In the genomic region with DNA sequence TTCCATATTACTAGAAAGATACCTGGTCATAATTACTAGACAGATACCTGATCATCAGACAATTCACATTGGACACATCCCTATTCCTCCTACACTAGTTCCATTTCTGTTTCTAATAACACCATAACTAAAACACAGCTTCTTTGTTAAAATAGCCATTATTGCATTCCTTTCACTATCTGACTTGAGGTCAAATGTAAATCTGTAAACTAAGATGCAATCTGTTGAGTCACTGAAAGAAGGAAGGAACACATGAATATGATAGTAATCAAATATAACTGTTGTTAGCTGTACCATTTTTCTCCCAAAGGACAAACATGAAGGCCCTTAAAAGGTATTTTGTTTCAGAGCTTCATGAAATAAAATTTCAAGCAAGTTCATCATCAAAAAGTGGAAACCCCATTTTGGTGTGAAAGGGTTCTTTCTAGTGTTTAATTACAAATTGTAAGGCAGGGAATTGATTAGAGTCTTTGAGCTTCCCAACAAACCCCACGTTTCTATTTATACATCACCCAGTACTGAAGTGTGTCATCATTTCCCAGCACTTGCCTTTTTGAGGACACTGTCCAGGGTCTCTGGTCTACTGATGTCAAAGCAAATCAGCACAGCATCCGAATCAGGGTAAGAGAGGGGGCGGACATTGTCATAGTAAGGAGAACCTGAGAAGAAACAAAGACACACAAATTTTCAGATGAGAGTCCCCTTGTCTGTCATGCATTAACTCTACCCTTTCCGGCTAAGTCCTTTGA, we compare ENCODE assay signal across 15 cellular contexts. TPM values are rescaled to one million over a fixed set of nuclear protein-coding genes. Genes with fewer than 3 reads are reported as not detected.
DNase-seq lines count a peak whose midpoint lies in the region; ATAC-seq, FAIRE-seq and TF ChIP-seq lines count a peak whose summit lies in the region.
"Had no signal": no experiment of that assay in that cellular context is flagged by ENCODE, and none has a peak within 500 bp of the region (broad histone marks: within the 10 kb centered on the region; RNA-seq: fewer than 3 reads in every experiment).

No MANE protein-coding gene starts in this region.

- peaks cover 82% of the 10 kb centered on the region for H3K36me3 Mint-ChIP-seq in GM23338 (ENCODE audit: low read depth)
- H3K36me3 Mint-ChIP-seq in astrocyte (ENCODE audit: low read depth, unreplicated experiment) = peaks cover 25% of the 10 kb centered on the region

- H3K9me2 ChIP-seq in GM23338 (ENCODE audit: insufficient read depth) = no peaks in the 10 kb centered on the region

- no peak for TF ChIP-seq POLR2A in spleen (IDR thresholded peaks at IDR 0.05)
- TF ChIP-seq POLR2A in ovary (IDR thresholded peaks at IDR 0.05) = no peak
- TF ChIP-seq POLR2A in GM18505 (IDR thresholded peaks at IDR 0.05; ENCODE audit: borderline replicate concordance, extremely low read depth, insufficient read depth, insufficient read length) = no peak

- peaks cover 78% of the 10 kb centered on the region for H4K20me1 ChIP-seq in GM23338 (replicated peaks; ENCODE audit: insufficient read depth)
- peaks cover 49% of the 10 kb centered on the region for H4K20me1 ChIP-seq in astrocyte (ENCODE audit: insufficient read depth, low read length)
- H4K20me1 ChIP-seq: BLaER1 had no signal

- H3K27me3 ChIP-seq in GM23338 (ENCODE audit: insufficient read depth) = no peaks in the 10 kb centered on the region
- H3K27me3 ChIP-seq in astrocyte (ENCODE audit: insufficient read depth, low read length) = no peaks in the 10 kb centered on the region
- H3K27me3 ChIP-seq in spleen (replicated peaks in 1 of 7) = no peaks in the 10 kb centered on the region
- H3K27me3 ChIP-seq in ovary = no peaks in the 10 kb centered on the region
- H3K27me3 ChIP-seq: BLaER1 had no signal

- H3K9me3 Mint-ChIP-seq in GM23338 (no peaks in the 10 kb centered on the region), astrocyte (ENCODE audit: unreplicated experiment) (no peaks in the 10 kb centered on the region)

- peak; percentile 66 for FAIRE-seq in astrocyte (lab: Jason Lieb, UNC)
- FAIRE-seq: endometrium had no signal

- H2AFZ ChIP-seq in GM23338 (no peak overlapping the region), astrocyte (ENCODE audit: low read depth, low read length) (no peak overlapping the region)

- H3K4me1 ChIP-seq in GM23338 (ENCODE audit: insufficient read depth) (peaks cover 27% of the 10 kb centered on the region), astrocyte (ENCODE audit: insufficient read depth, low read length) (peaks cover 85% of the 10 kb centered on the region), spleen (peaks cover 0 to 30% (median 0%) of the 10 kb centered on the region in 6 donors), ovary (ENCODE audit: insufficient read depth) (no peaks in the 10 kb centered on the region)

- no peak for TF ChIP-seq CTCF in GM23338 (conservative IDR thresholded peaks at IDR 0.05; ENCODE audit: low read depth in 2 of 2)
- no peak for TF ChIP-seq CTCF in astrocyte (IDR thresholded peaks at IDR 0.05; ENCODE audit: insufficient read depth, low read depth, low read length)
- no peak for TF ChIP-seq CTCF in spleen (IDR thresholded peaks at IDR 0.05 in 8 of 11, conservative IDR thresholded peaks at IDR 0.05 in 3 of 11)
- TF ChIP-seq CTCF in ovary (IDR thresholded peaks at IDR 0.05) = no peak

- H3K4me3 Mint-ChIP-seq in GM23338 (no peak overlapping the region), astrocyte (ENCODE audit: unreplicated experiment) (no peak overlapping the region)

- DNase-seq in GM23338 (ENCODE audit: low spot score) = no peak
- no peak for DNase-seq in astrocyte (ENCODE audit: low read depth)
- peak; percentile 58 for DNase-seq in foreskin melanocyte
- no peak for DNase-seq in spleen
- DNase-seq in ovary = no peak
- DNase-seq in GM19240 (ENCODE audit: insufficient read length, low spot score) = no peak
- DNase-seq: GDM1; NCI-H345; OCI-M1; stimulated activated naive CD4-positive, alpha-beta T cell treated with Interleukin-2 at 50 U/mL for 16 hours; T-helper 2 cell had no signal

- H3K9me3 ChIP-seq in astrocyte (ENCODE audit: insufficient read depth, low read depth, low read length) = no peaks in the 10 kb centered on the region
- H3K9me3 ChIP-seq in spleen = no peaks in the 10 kb centered on the region
- no peaks in the 10 kb centered on the region for H3K9me3 ChIP-seq in ovary
- H3K9me3 ChIP-seq: BLaER1 had no signal

- no peak overlapping the region for H3K4me2 ChIP-seq in GM23338
- H3K4me2 ChIP-seq in astrocyte (ENCODE audit: low read length) = peak overlapping the region; percentile 75

- H3K9ac ChIP-seq in astrocyte (ENCODE audit: low read length) = peak overlapping the region; percentile 24
- H3K9ac ChIP-seq: BLaER1 had no signal

- H3F3A ChIP-seq in GM23338 (replicated peaks; ENCODE audit: low read depth) = peaks cover 7% of the 10 kb centered on the region

- peaks cover 81% of the 10 kb centered on the region for H3K79me2 ChIP-seq in GM23338 (replicated peaks; ENCODE audit: insufficient read depth)
- H3K79me2 ChIP-seq in astrocyte (ENCODE audit: insufficient read depth, low read length) = peaks cover 97% of the 10 kb centered on the region

- peaks cover 50% of the 10 kb centered on the region for H3K4me1 Mint-ChIP-seq in GM23338
- peaks cover 87% of the 10 kb centered on the region for H3K4me1 Mint-ChIP-seq in astrocyte (ENCODE audit: low read depth, unreplicated experiment)

- no peak for TF ChIP-seq EP300 in ovary (IDR thresholded peaks at IDR 0.05)

- intact Hi-C loops in spleen (cut with DNase I; ENCODE audit: low total_unique reads) (no loop called here), ovary (cut with DNase I) (no loop called here)

- WGBS in spleen, 5 donors = 74 to 84% (median 81%) methylated on average over 4 of the region's 4 CpGs
- WGBS in ovary, 3 donors = 80 to 86% (median 84%) methylated on average over 4 of the region's 4 CpGs

- ATAC-seq in GM23338 (no peak), HG03095 (IDR thresholded peaks at IDR 0.05; ENCODE audit: unreplicated experiment) (no peak), GM18505 (IDR thresholded peaks at IDR 0.05; ENCODE audit: unreplicated experiment) (no peak)

- H3K4me3 ChIP-seq in GM23338 (no peak overlapping the region), astrocyte (ENCODE audit: insufficient read depth, low read depth, low read length) (no peak overlapping the region), spleen (no peak overlapping the region), ovary (no peak overlapping the region)
- H3K4me3 ChIP-seq: BLaER1 had no signal

- peaks cover 2% of the 10 kb centered on the region for H3K27me3 Mint-ChIP-seq in GM23338 (ENCODE audit: insufficient read depth, low read depth, poor library complexity)
- no peaks in the 10 kb centered on the region for H3K27me3 Mint-ChIP-seq in astrocyte (ENCODE audit: low read depth, unreplicated experiment)

- H3K36me3 ChIP-seq in GM23338 (ENCODE audit: insufficient read depth) (peaks cover 55% of the 10 kb centered on the region), astrocyte (ENCODE audit: insufficient read depth, low read length) (peaks cover 59% of the 10 kb centered on the region), spleen (peaks cover 0 to 21% (median 0%) of the 10 kb centered on the region in 6 donors), ovary (no peaks in the 10 kb centered on the region)
- H3K36me3 ChIP-seq: BLaER1 had no signal

- H3K27ac Mint-ChIP-seq in GM23338 (no peak overlapping the region), astrocyte (ENCODE audit: unreplicated experiment) (peak overlapping the region; percentile 85)

- H3K27ac ChIP-seq in GM23338 (ENCODE audit: low read depth) = no peak overlapping the region
- peak overlapping the region; percentile 79 for H3K27ac ChIP-seq in astrocyte (ENCODE audit: low read depth, low read length)
- peak overlapping the region in 6 of 8 donors; percentile 25 to 82 (median 58) for H3K27ac ChIP-seq in spleen
- no peak overlapping the region for H3K27ac ChIP-seq in ovary
- H3K27ac ChIP-seq: BLaER1 had no signal

TF ChIP-seq in GM23338, 12 proteins besides CTCF, POLR2A, EP300 and RAD21:
- no peak for TF ChIP-seq ETS1 (IDR thresholded peaks at IDR 0.05)
- TF ChIP-seq POLR2AphosphoS5 (IDR thresholded peaks at IDR 0.05; ENCODE audit: low read depth) = 0 out of 2 replicates have a peak, but pooled peaks have one; percentile 4
- TF ChIP-seq ZNF331 (CRISPR knock-in tag; IDR thresholded peaks at IDR 0.05; ENCODE audit: low read depth) = no peak
- no peak for TF ChIP-seq JUNB (IDR thresholded peaks at IDR 0.05; ENCODE audit: unreplicated experiment)
- no peak for TF ChIP-seq CREB1 (CRISPR knock-in tag; IDR thresholded peaks at IDR 0.05; ENCODE audit: low read depth)
- no peak for TF ChIP-seq EZH2 (IDR thresholded peaks at IDR 0.05; ENCODE audit: low read depth, unreplicated experiment)

RNA-seq across cellular contexts. Expression of gene RND3, which starts 13.0 kb away (rescaled TPM):
- total RNA-seq in GM23338 (2014; rRNA removed; shearing (Covaris generic)) = 55.3 and 55.7 TPM in 2 replicates
- 42.3 and 48.2 TPM in 2 replicates for polyA plus RNA-seq in GM23338 (2016; fragmentation: Nextera tagmentation; extraction: Ambion mirVana)
- 92.0 and 117 TPM in 2 replicates for total RNA-seq in astrocyte
- total RNA-seq in spleen = 10 to 100 TPM; 54.1 to 97.0 (median 62.2) TPM
- polyA plus RNA-seq in spleen = 10 to 100 TPM; 10.3 to 17.1 (median 10.6) TPM
- total RNA-seq in ovary = 10 to 100 TPM in 4 of 7 donors, 1 to 10 TPM in 3; 2.5 to 23.0 (median 11.2) TPM
- polyA plus RNA-seq in ovary = 10 to 100 TPM; 12.8 to 13.8 TPM

Comparison
In these comparisons a context has a peak if more than half of its experiments do, and no peak if none do; other contexts are left out.
1. H3K27ac ChIP-seq: peak in astrocyte (single experiment) and spleen (6 of 8); none in GM23338 (single experiment) and ovary (0 of 2).